ENCODE assay signal across 20 cellular contexts in genomic region chr5:104659497-104659896, GRCh38.
DNase-seq lines count a peak whose midpoint lies in the region; ATAC-seq, FAIRE-seq and TF ChIP-seq lines count a peak whose summit lies in the region.
"Had no signal": no experiment of that assay in that cellular context is flagged by ENCODE, and none has a peak within 500 bp of the region (broad histone marks: within the 10 kb centered on the region; RNA-seq: fewer than 3 reads in every experiment).

No MANE protein-coding gene starts in this region.

- H2AK5ac ChIP-seq in H9 (ENCODE audit: insufficient read length, low read length), result no peak overlapping the region

- no peak for TF ChIP-seq POLR2A in endothelial cell of umbilical vein (IDR thresholded peaks at IDR 0.05; ENCODE audit: low read depth, low read length)

- no peaks in the 10 kb centered on the region for H3K27me3 ChIP-seq in endothelial cell of umbilical vein (ENCODE audit: control insufficient read depth in 2 of 2, insufficient read depth in 2 of 2, low read length in 2 of 2)
- no peaks in the 10 kb centered on the region for H3K27me3 ChIP-seq in H9 (ENCODE audit: insufficient read depth, low read length)

- CTCF ChIA-PET in HEK293 (lab: Yijun Ruan, JAX) (no interaction called here), endothelial cell of umbilical vein (lab: Charles Lee) (interaction anchor here (1.4 kb wide), 1 partner anchor 12 kb away, joined by 3 read pairs; no protein-coding TSS in a partner anchor)

- no peak overlapping the region for H2BK20ac ChIP-seq in H9 (ENCODE audit: low read depth, low read length, poor library complexity, severe bottlenecking)

- H3K4me2 ChIP-seq in endothelial cell of umbilical vein (ENCODE audit: insufficient read depth, low read length) (no peak overlapping the region), H9 (ENCODE audit: insufficient read depth, insufficient read length, low read length) (no peak overlapping the region)

- H3K4me1 Mint-ChIP-seq in H9, result no peaks in the 10 kb centered on the region
- H3K4me1 Mint-ChIP-seq: CD4-positive, alpha-beta memory T cell had no signal

- intact Hi-C loops in endothelial cell of umbilical vein (cut with micrococcal nuclease), result no loop called here
- intact Hi-C loops in left cardiac atrium (cut with DNase I), result no loop called here

- H3K79me1 ChIP-seq in H9 (ENCODE audit: insufficient read depth, low read depth, low read length, poor library complexity, severe bottlenecking), result no peaks in the 10 kb centered on the region

- no peaks in the 10 kb centered on the region for H3K36me3 Mint-ChIP-seq in H9 (ENCODE audit: insufficient read depth in 1 of 3, low read depth in 3 of 3)
- H3K36me3 Mint-ChIP-seq: CD4-positive, alpha-beta memory T cell had no signal

- no peaks in the 10 kb centered on the region for H3K4me1 ChIP-seq in HEK293 (ENCODE audit: control insufficient read depth, insufficient read depth, low read length)
- peaks cover 10% of the 10 kb centered on the region for H3K4me1 ChIP-seq in endothelial cell of umbilical vein (ENCODE audit: control insufficient read depth, extremely low read depth, insufficient read depth, low read length)
- no peaks in the 10 kb centered on the region for H3K4me1 ChIP-seq in H9 (ENCODE audit: insufficient read depth, low read length)

- no peaks in the 10 kb centered on the region for H3K9me3 ChIP-seq in HEK293 (ENCODE audit: control insufficient read depth, insufficient read depth, low read depth, low read length)
- H3K9me3 ChIP-seq in endothelial cell of umbilical vein (replicated peaks; ENCODE audit: control insufficient read depth, insufficient read depth, low read length), result no peaks in the 10 kb centered on the region
- H3K9me3 ChIP-seq in H9 (ENCODE audit: control insufficient read depth, low read depth, low read length), result no peaks in the 10 kb centered on the region

- no peak overlapping the region for H2AFZ ChIP-seq in endothelial cell of umbilical vein (ENCODE audit: low read depth, low read length)
- H2AFZ ChIP-seq in H9 (ENCODE audit: low read length), result no peak overlapping the region
- H2AFZ ChIP-seq: GM23248 had no signal

- H3K18ac ChIP-seq in H9 (ENCODE audit: insufficient read length, low read depth, low read length), result no peak overlapping the region

- 0 out of 5 replicates have a peak, but pooled peaks cover 0 to 3% of the 10 kb centered on the region in 2 experiments for H3K9me3 Mint-ChIP-seq in H9

- H3K27ac Mint-ChIP-seq in H9, result no peak overlapping the region
- H3K27ac Mint-ChIP-seq: CD4-positive, alpha-beta memory T cell; HFFc6 had no signal

- POLR2A ChIA-PET in HEK293 (lab: Yijun Ruan, JAX) (no interaction called here), endothelial cell of umbilical vein (lab: Charles Lee) (no interaction called here)

- H3K36me3 ChIP-seq in HEK293 (ENCODE audit: control insufficient read depth in 2 of 2, insufficient read depth in 1 of 2, low read length in 2 of 2), result no peaks in the 10 kb centered on the region
- no peaks in the 10 kb centered on the region for H3K36me3 ChIP-seq in endothelial cell of umbilical vein (ENCODE audit: control insufficient read depth in 2 of 2, extremely low read depth in 1 of 2, insufficient read depth in 2 of 2, low read length in 2 of 2)

- H3K23me2 ChIP-seq in H9 (ENCODE audit: insufficient read length, low read depth, low read length, poor library complexity, severe bottlenecking), result no peaks in the 10 kb centered on the region

- H4K20me1 ChIP-seq in endothelial cell of umbilical vein (replicated peaks; ENCODE audit: control insufficient read depth, extremely low read depth, insufficient read depth, low read length) (no peaks in the 10 kb centered on the region), H9 (ENCODE audit: control insufficient read depth, insufficient read depth, insufficient read length) (no peaks in the 10 kb centered on the region)

- TF ChIP-seq CTCF in HEK293 (tag by site-specific recombination; IDR thresholded peaks at IDR 0.05) (no peak), endothelial cell of umbilical vein (IDR thresholded peaks at IDR 0.05; ENCODE audit: extremely low read depth in 1 of 2, insufficient read depth in 1 of 2, low read depth in 1 of 2, low read length in 2 of 2) (no peak), H9 (conservative IDR thresholded peaks at IDR 0.05) (no peak)

- H3K23ac ChIP-seq in H9 (ENCODE audit: insufficient read length, low read depth, low read length), result no peak overlapping the region

- H3K56ac ChIP-seq in H9 (ENCODE audit: insufficient read length, low read depth, low read length), result no peak overlapping the region

- H3K4me3 ChIP-seq in HEK293 (ENCODE audit: low read depth, low read length) (no peak overlapping the region), endothelial cell of umbilical vein (replicated peaks in 1 of 3; ENCODE audit: insufficient read depth in 1 of 3, low read depth in 1 of 3, low read length in 3 of 3) (no peak overlapping the region)
- H3K4me3 ChIP-seq: GM23248 had no signal

- H4K91ac ChIP-seq in H9 (ENCODE audit: insufficient read length, low read depth, low read length), result no peak overlapping the region

- H4K5ac ChIP-seq in H9 (ENCODE audit: insufficient read length, low read depth, low read length), result no peak overlapping the region

- H3K9ac ChIP-seq in endothelial cell of umbilical vein (replicated peaks; ENCODE audit: extremely low read depth, insufficient read depth, low read length), result no peak overlapping the region
- H3K9ac ChIP-seq in H9 (ENCODE audit: extremely low read depth, insufficient read length, low read length), result no peak overlapping the region
- H3K9ac ChIP-seq: GM23248 had no signal

- no peak overlapping the region for H3T11ph ChIP-seq in H9 (ENCODE audit: low read length)

- H3K14ac ChIP-seq in H9 (ENCODE audit: insufficient read depth, low read length), result no peak overlapping the region

- FAIRE-seq in GM19239 (lab: Jason Lieb, UNC), result peak; percentile 11
- no peak for FAIRE-seq in endothelial cell of umbilical vein (lab: Jason Lieb, UNC)
- FAIRE-seq: GM12891, GM18507, H1 had no signal

- dilution Hi-C loops in endothelial cell of umbilical vein (cut with MboI; ENCODE audit: extremely low pct_ligation_motif_present, low sequenced_read_pairs), result no loop called here

- H3K27me3 Mint-ChIP-seq in H9 (ENCODE audit: low read depth), result peaks cover 15% of the 10 kb centered on the region
- H3K27me3 Mint-ChIP-seq: CD4-positive, alpha-beta memory T cell had no signal

- H3K9me1 ChIP-seq in endothelial cell of umbilical vein (replicated peaks; ENCODE audit: control insufficient read depth, extremely low read depth, insufficient read depth, low read length), result no peaks in the 10 kb centered on the region

- no peak for ATAC-seq in left cardiac atrium
- ATAC-seq: HCT116 had no signal

- H4K8ac ChIP-seq in H9 (replicated peaks; ENCODE audit: insufficient read length, low read depth, low read length), result no peak overlapping the region

- DNase-seq in GM19239 (ENCODE audit: insufficient read length, low spot score) (no peak), NCI-H226 (peak; percentile 10), endothelial cell of umbilical vein (ENCODE audit: low read depth, low spot score) (no peak), H9 (no peak), left cardiac atrium (no peak)
- DNase-seq: C1 segment of cervical spinal cord; Calu3; CD4-positive, alpha-beta memory T cell; COR-L47; DMS53; DMS79 treated with DMSO at 0.1 percent for 48 hours; GF-D8; GM23248; H7; HFFc6 had no signal

- TSS peak; percentile 84 for BruUV-seq in endothelial cell of umbilical vein (replicated peaks; lab: Mats Ljungman, UMichigan)

- no peak overlapping the region for H2BK120ac ChIP-seq in H9 (ENCODE audit: low read depth, low read length, poor library complexity, severe bottlenecking)

- H3K4ac ChIP-seq in H9 (ENCODE audit: low read depth, low read length), result no peak overlapping the region

- no peak overlapping the region for H3K4me3 Mint-ChIP-seq in H9
- H3K4me3 Mint-ChIP-seq: CD4-positive, alpha-beta memory T cell; HFFc6 had no signal

- H2BK12ac ChIP-seq in H9 (ENCODE audit: insufficient read length, low read depth, low read length), result no peak overlapping the region

- WGBS in H9 (ENCODE audit: extremely low coverage, insufficient read length, low lambda C conversion rate), result no CpG with 5 or more reads among the region's 1 CpG

- no peak overlapping the region for H3K27ac ChIP-seq in HEK293 (ENCODE audit: extremely low read depth, low read depth, low read length)
- H3K27ac ChIP-seq in endothelial cell of umbilical vein (ENCODE audit: insufficient read depth, low read depth, low read length), result peak overlapping the region; percentile 13
- H3K27ac ChIP-seq in H9 (ENCODE audit: insufficient read length, low read depth, low read length), result no peak overlapping the region
- H3K27ac ChIP-seq: GM23248 had no signal

- H2BK5ac ChIP-seq in H9 (ENCODE audit: insufficient read length, low read length), result no peak overlapping the region

- no peak overlapping the region for H2BK15ac ChIP-seq in H9 (ENCODE audit: low read depth, low read length)

- H3K79me2 ChIP-seq in endothelial cell of umbilical vein (ENCODE audit: control insufficient read depth, insufficient read depth, low read length) (no peaks in the 10 kb centered on the region), H9 (ENCODE audit: insufficient read depth, low read length) (no peaks in the 10 kb centered on the region)

TF ChIP-seq in HEK293, 187 proteins besides CTCF, POLR2A, EP300 and RAD21:
- TF ChIP-seq ZNF621 (tag by site-specific recombination; IDR thresholded peaks at IDR 0.05), result no peak
- peak; percentile 72; the same call in 1 of the 2 replicates for TF ChIP-seq TCF7L2 (IDR thresholded peaks at IDR 0.05; ENCODE audit: borderline replicate concordance, low read depth, low read length)
TF ChIP-seq in HEK293: peak in this region for 1.

TF ChIP-seq in endothelial cell of umbilical vein, 7 proteins besides CTCF, POLR2A, EP300 and RAD21:
- TF ChIP-seq FOS (IDR thresholded peaks at IDR 0.05; ENCODE audit: borderline replicate concordance, insufficient read depth, low read length), result no peak
- no peak for TF ChIP-seq MYC (IDR thresholded peaks at IDR 0.05; ENCODE audit: low read depth, low read length)
- TF ChIP-seq, protein P1, sequence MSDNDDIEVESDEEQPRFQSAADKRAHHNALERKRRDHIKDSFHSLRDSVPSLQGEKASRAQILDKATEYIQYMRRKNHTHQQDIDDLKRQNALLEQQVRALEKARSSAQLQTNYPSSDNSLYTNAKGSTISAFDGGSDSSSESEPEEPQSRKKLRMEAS (IDR thresholded peaks at IDR 0.05; ENCODE audit: insufficient read depth, insufficient read length), result no peak
- TF ChIP-seq EZH2 (IDR thresholded peaks at IDR 0.05; ENCODE audit: borderline replicate concordance, low read depth, low read length, severe bottlenecking), result no peak
- TF ChIP-seq GATA2 (IDR thresholded peaks at IDR 0.05; ENCODE audit: insufficient read depth, insufficient read length, low read depth, low read length), result no peak
- no peak for TF ChIP-seq POLR2AphosphoS5 (IDR thresholded peaks at IDR 0.05; ENCODE audit: insufficient read depth, low read depth, low read length)
- TF ChIP-seq JUN (IDR thresholded peaks at IDR 0.05; ENCODE audit: borderline replicate concordance, insufficient read depth, insufficient read length, low read depth), result no peak
